ENCODE assay signal across 9 cellular contexts in genomic region chr4:143359794-143360193, GRCh38. TPM values are rescaled to one million over a fixed set of nuclear protein-coding genes. Genes with fewer than 3 reads are reported as not detected.
DNase-seq lines count a peak whose midpoint lies in the region; ATAC-seq, FAIRE-seq and TF ChIP-seq lines count a peak whose summit lies in the region.
"Had no signal": no experiment of that assay in that cellular context is flagged by ENCODE, and none has a peak within 500 bp of the region (broad histone marks: within the 10 kb centered on the region; RNA-seq: fewer than 3 reads in every experiment).

No MANE protein-coding gene starts in this region.

- ATAC-seq in right lobe of liver (no peak), HepG2 (no peak), left lung (no peak)

- H3K4me1 ChIP-seq in right lobe of liver: peaks cover 0 to 7% (median 3%) of the 10 kb centered on the region in 4 donors
- peaks cover 20% of the 10 kb centered on the region for H3K4me1 ChIP-seq in HepG2 (ENCODE audit: insufficient read depth, low read length)
- peaks cover 32 to 66% of the 10 kb centered on the region in 2 donors for H3K4me1 ChIP-seq in left lung
- H3K4me1 ChIP-seq in vagina: peaks cover 68% of the 10 kb centered on the region
- H3K4me1 ChIP-seq in adrenal gland (replicated peaks in 1 of 2): peaks cover 25 to 74% of the 10 kb centered on the region in 2 donors

- H3K27me3 ChIP-seq in right lobe of liver (no peaks in the 10 kb centered on the region), HepG2 (ENCODE audit: control insufficient read depth in 1 of 2, insufficient read depth in 2 of 2, low read length in 2 of 2) (no peaks in the 10 kb centered on the region), left lung (no peaks in the 10 kb centered on the region), vagina (no peaks in the 10 kb centered on the region), adrenal gland (no peaks in the 10 kb centered on the region)

- H3K4me3 ChIP-seq in right lobe of liver (no peak overlapping the region), HepG2 (replicated peaks in 1 of 3; ENCODE audit: insufficient read depth in 1 of 3, low read depth in 2 of 3, low read length in 3 of 3) (no peak overlapping the region), left lung (no peak overlapping the region), vagina (no peak overlapping the region), adrenal gland (no peak overlapping the region)

- H3K9ac ChIP-seq in HepG2 (ENCODE audit: insufficient read depth, low read depth, low read length): no peak overlapping the region

- H3K36me3 ChIP-seq in right lobe of liver (no peaks in the 10 kb centered on the region), HepG2 (replicated peaks in 1 of 2; ENCODE audit: control insufficient read depth in 1 of 2, insufficient read depth in 2 of 2, low read length in 2 of 2) (no peaks in the 10 kb centered on the region), left lung (no peaks in the 10 kb centered on the region), vagina (no peaks in the 10 kb centered on the region), adrenal gland (replicated peaks in 1 of 2) (no peaks in the 10 kb centered on the region)

- H3K27ac Mint-ChIP-seq in activated CD4-positive, alpha-beta memory T cell treated with anti-CD3 and anti-CD28 coated beads for 36 hours: peak overlapping the region; percentile 77

- no peak for TF ChIP-seq POLR2A in right lobe of liver (IDR thresholded peaks at IDR 0.05)
- TF ChIP-seq POLR2A in HepG2 (IDR thresholded peaks at IDR 0.05; ENCODE audit: insufficient read depth in 1 of 2, low read depth in 2 of 2, low read length in 2 of 2): no peak
- no peak for TF ChIP-seq POLR2A in vagina (IDR thresholded peaks at IDR 0.05)
- no peak for TF ChIP-seq POLR2A in adrenal gland (IDR thresholded peaks at IDR 0.05)

- peak overlapping the region; percentile 17 for H3K4me3 Mint-ChIP-seq in activated CD4-positive, alpha-beta memory T cell treated with anti-CD3 and anti-CD28 coated beads for 36 hours

- H3K4me1 Mint-ChIP-seq in activated CD4-positive, alpha-beta memory T cell treated with anti-CD3 and anti-CD28 coated beads for 36 hours (ENCODE audit: low read depth): peaks cover 23% of the 10 kb centered on the region

- POLR2A ChIA-PET in HepG2 (lab: Yijun Ruan, JAX): no interaction called here
- POLR2A ChIA-PET in activated CD4-positive, alpha-beta memory T cell treated with anti-CD3 and anti-CD28 coated beads for 36 hours (lab: Charles Lee): no interaction called here

- CTCF ChIA-PET in HepG2 (lab: Yijun Ruan, JAX; ENCODE audit: low intra/inter-chr PET ratio, low total read pairs): no interaction called here
- CTCF ChIA-PET in activated CD4-positive, alpha-beta memory T cell treated with anti-CD3 and anti-CD28 coated beads for 36 hours (lab: Charles Lee): no interaction called here

- H3K36me3 Mint-ChIP-seq in activated CD4-positive, alpha-beta memory T cell treated with anti-CD3 and anti-CD28 coated beads for 36 hours: no peaks in the 10 kb centered on the region

- peaks cover 2% of the 10 kb centered on the region; the same call in 1 of the 2 replicates for H4K20me1 ChIP-seq in HepG2 (ENCODE audit: insufficient read depth, low read length)

- no peaks in the 10 kb centered on the region for H3K27me3 Mint-ChIP-seq in activated CD4-positive, alpha-beta memory T cell treated with anti-CD3 and anti-CD28 coated beads for 36 hours

- no peak overlapping the region for H2AFZ ChIP-seq in HepG2 (ENCODE audit: low read length)

- intact Hi-C loops in right lobe of liver (cut with DNase I): no loop called here
- intact Hi-C loops in HepG2 (cut with micrococcal nuclease; ENCODE audit: unreplicated experiment): no loop called here
- intact Hi-C loops in activated CD4-positive, alpha-beta memory T cell treated with anti-CD3 and anti-CD28 coated beads for 36 hours (cut with micrococcal nuclease): loop anchor here (1.0 to 5.0 kb wide), 4 partner anchors 23 to 198 kb away; partner anchors contain the start of genes GAB1, SMARCA5 and USP38
- intact Hi-C loops in left lung (cut with DNase I): no loop called here
- intact Hi-C loops in vagina (cut with DNase I): no loop called here
- intact Hi-C loops in adrenal gland (cut with DNase I): no loop called here

- H3K9me3 ChIP-seq in right lobe of liver: no peaks in the 10 kb centered on the region
- H3K9me3 ChIP-seq in HepG2 (ENCODE audit: low read length): no peaks in the 10 kb centered on the region
- no peaks in the 10 kb centered on the region for H3K9me3 ChIP-seq in left lung
- H3K9me3 ChIP-seq in vagina: no peaks in the 10 kb centered on the region
- no peaks in the 10 kb centered on the region for H3K9me3 ChIP-seq in adrenal gland (replicated peaks in 1 of 3)

- in situ Hi-C loops in HepG2 (cut with HindIII; ENCODE audit: extremely low pct_ligation_motif_present, low pct_unique_long_range_greater_than_20kb): no loop called here

- BruUV-seq in HepG2 (replicated peaks; lab: Mats Ljungman, UMichigan): no TSS peak

- no peaks in the 10 kb centered on the region for H3K9me3 Mint-ChIP-seq in activated CD4-positive, alpha-beta memory T cell treated with anti-CD3 and anti-CD28 coated beads for 36 hours

- peaks cover 35% of the 10 kb centered on the region for H3K79me2 ChIP-seq in HepG2 (ENCODE audit: insufficient read depth, low read length)

- FAIRE-seq in HepG2 (lab: Jason Lieb, UNC): no peak
- FAIRE-seq: D721Med had no signal

- no peak for TF ChIP-seq EP300 in HepG2 (IDR thresholded peaks at IDR 0.05; ENCODE audit: low read depth in 2 of 2, low read length in 2 of 2)
- TF ChIP-seq EP300 in HepG2 (CRISPR knock-in tag; IDR thresholded peaks at IDR 0.05; ENCODE audit: borderline replicate concordance): no peak

- H3K27ac ChIP-seq in right lobe of liver (peak overlapping the region in 2 of 3 donors; percentile 10 to 44), HepG2 (ENCODE audit: extremely low read length, insufficient read depth, low read length) (no peak overlapping the region), left lung (peak overlapping the region; percentile 62 to 73), vagina (peak overlapping the region; percentile 5), adrenal gland (peak overlapping the region in 2 of 5 donors; percentile 49 to 59)

- H3K4me2 ChIP-seq in HepG2 (ENCODE audit: low read depth, low read length): no peak overlapping the region

- no peak for TF ChIP-seq CTCF in right lobe of liver (IDR thresholded peaks at IDR 0.05)
- no peak for TF ChIP-seq CTCF in HepG2 (CRISPR knock-in tag; IDR thresholded peaks at IDR 0.05)
- no peak for TF ChIP-seq CTCF in left lung (IDR thresholded peaks at IDR 0.05)
- no peak for TF ChIP-seq CTCF in vagina (IDR thresholded peaks at IDR 0.05)
- TF ChIP-seq CTCF in adrenal gland (IDR thresholded peaks at IDR 0.05): no peak

- TF ChIP-seq RAD21 in HepG2 (CRISPR knock-in tag; IDR thresholded peaks at IDR 0.05): no peak

- DNase-seq in right lobe of liver (no peak), HepG2 (ENCODE audit: low spot score) (no peak), left lung (no peak), vagina (ENCODE audit: extremely low spot score in 2 of 2) (no peak), adrenal gland (no peak), glomerular visceral epithelial cell (ENCODE audit: extremely low spot score) (no peak)
- DNase-seq in activated CD4-positive, alpha-beta memory T cell treated with anti-CD3 and anti-CD28 coated beads for 36 hours: no peak
- no peak for DNase-seq in activated CD8-positive, alpha-beta memory T cell treated with anti-CD3 and anti-CD28 coated beads, Interleukin-2, amount 50 U/mL, for 4 hours

- 67% methylated on average over 1 of the region's 1 CpG for WGBS in right lobe of liver (ENCODE audit: insufficient coverage, low coverage, low lambda C conversion rate, missing lambda C conversion rate)
- 92% methylated on average over 1 of the region's 1 CpG for WGBS in HepG2 (ENCODE audit: low lambda C conversion rate)
- 79 to 94% (median 87%) methylated on average over 1 of the region's 1 CpG for WGBS in adrenal gland, 4 donors

RNA-seq across cellular contexts. Expression of gene GAB1, which starts 23.1 kb away (rescaled TPM):
- 10 to 100 TPM in 2 of 6 experiments, 1 to 10 TPM in 4; 7.0 to 13.0 (median 9.7) TPM for total RNA-seq in right lobe of liver
- 14.7 and 17.8 TPM in 2 replicates for total RNA-seq in HepG2 (2016; rRNA removed; fragmentation: Illumina TruSeq; extraction: Trizol)
- total RNA-seq in HepG2 (2016; cell fraction: cytosol; rRNA removed; fragmentation: Illumina TruSeq; extraction: Trizol; ENCODE audit: low read depth): 9.7 and 12.8 TPM in 2 replicates
- 15.0 and 17.5 TPM in 2 replicates for total RNA-seq in HepG2 (2016; cell fraction: insoluble cytoplasmic fraction; rRNA removed; fragmentation: Illumina TruSeq; extraction: Trizol)
- 9.3 and 9.5 TPM in 2 replicates for total RNA-seq in HepG2 (2016; cell fraction: membrane; rRNA removed; fragmentation: Illumina TruSeq; extraction: Trizol)
- total RNA-seq in HepG2 (2016; cell fraction: nucleus; rRNA removed; fragmentation: Illumina TruSeq; extraction: Trizol): 24.7 and 28.9 TPM in 2 replicates
- polyA plus RNA-seq in HepG2 (2011; rRNA removed): 6.8 and 8.7 TPM in 2 replicates
- polyA plus RNA-seq in HepG2 (2011; cell fraction: cytosol; rRNA removed): 2.3 and 3.7 TPM in 2 replicates
- 6.2 and 8.6 TPM in 2 replicates for polyA plus RNA-seq in HepG2 (2011; cell fraction: nucleus; rRNA removed)
- 7.5 and 8.7 TPM in 2 replicates for polyA plus RNA-seq in HepG2 (2012)
- polyA plus RNA-seq in HepG2 (2016; cell fraction: cytosol; fragmentation: Illumina TruSeq; extraction: Trizol; ENCODE audit: low read depth): 0.36 and 0.77 TPM in 2 replicates
- polyA plus RNA-seq in HepG2 (2016; cell fraction: insoluble cytoplasmic fraction; fragmentation: Illumina TruSeq; extraction: Trizol; ENCODE audit: low read depth): 13.9 and 14.1 TPM in 2 replicates
- 1.1 and 1.3 TPM in 2 replicates for polyA plus RNA-seq in HepG2 (2016; cell fraction: membrane; fragmentation: Illumina TruSeq; extraction: Trizol; ENCODE audit: low read depth)
- 17.0 and 17.5 TPM in 2 replicates for polyA plus RNA-seq in HepG2 (2016; cell fraction: nucleus; fragmentation: Illumina TruSeq; extraction: Trizol; ENCODE audit: insufficient read depth, low read depth)
- 4.9 and 14.7 TPM in 2 replicates for polyA minus RNA-seq in HepG2 (2011; rRNA and poly(A)+ RNA removed; ENCODE audit: low replicate concordance)
- polyA minus RNA-seq in HepG2 (2011; cell fraction: cytosol; rRNA and poly(A)+ RNA removed): 6.5 and 6.9 TPM in 2 replicates
- polyA minus RNA-seq in HepG2 (2011; cell fraction: nucleus; rRNA and poly(A)+ RNA removed): 40.7 and 43.9 TPM in 2 replicates
- total RNA-seq in activated CD4-positive, alpha-beta memory T cell treated with anti-CD3 and anti-CD28 coated beads for 36 hours: under 1 TPM; 0.34 to 0.45 TPM
- 10 to 100 TPM; 43.5 to 54.1 TPM for total RNA-seq in left lung
- 29.0 TPM for total RNA-seq in vagina
- total RNA-seq in adrenal gland: 10 to 100 TPM; 12.9 to 58.2 (median 36.5) TPM
- polyA plus RNA-seq in adrenal gland: 10 to 100 TPM in 1 of 3 donors, 1 to 10 TPM in 2; 4.1 to 14.1 (median 8.9) TPM

Comparison
In these comparisons a context has a peak if more than half of its experiments do, and no peak if none do; other contexts are left out.
1. RNA of gene GAB1, which starts 23.1 kb away (total RNA-seq): 43.5 to 54.1 TPM in left lung, 12.9 to 58.2 TPM in adrenal gland, 29.0 TPM in vagina (single experiment), 9.3 to 28.9 TPM in HepG2 and 7.0 to 13.0 TPM in right lobe of liver; 0.34 to 0.45 TPM in activated CD4-positive, alpha-beta memory T cell treated with anti-CD3 and anti-CD28 coated beads for 36 hours; every median in the first group is over 4 times any median in the second.